In genomic region chr3:54968546-54969172, GRCh38 we compare ENCODE assay signal across 1 cellular context.
TF ChIP-seq lines count a peak whose summit lies in the region.

No MANE protein-coding gene starts in this region.

TF ChIP-seq in SK-N-SH, 30 proteins besides CTCF, POLR2A, EP300 and RAD21 (continued from another document):
- no peak for TF ChIP-seq REST (IDR thresholded peaks at IDR 0.05; ENCODE audit: low read depth, low read length)
- TF ChIP-seq NFIC (IDR thresholded peaks at IDR 0.05; ENCODE audit: borderline replicate concordance) = no peak
- TF ChIP-seq TCF12 (IDR thresholded peaks at IDR 0.05) = no peak
- TF ChIP-seq YY1 (IDR thresholded peaks at IDR 0.05; ENCODE audit: low read depth) = no peak
- TF ChIP-seq USF1 (IDR thresholded peaks at IDR 0.05; ENCODE audit: borderline replicate concordance, low read depth) = no peak
- TF ChIP-seq GATA2 (CRISPR knock-in tag; IDR thresholded peaks at IDR 0.05) = no peak
- no peak for TF ChIP-seq MXI1 (IDR thresholded peaks at IDR 0.05; ENCODE audit: low read depth, low read length)
- TF ChIP-seq POLR2AphosphoS5 (IDR thresholded peaks at IDR 0.05; ENCODE audit: low read depth, low read length) = no peak
- no peak for TF ChIP-seq CHD2 (IDR thresholded peaks at IDR 0.05; ENCODE audit: low read length, partially characterized antibody)
- no peak for TF ChIP-seq TEAD4 (IDR thresholded peaks at IDR 0.05; ENCODE audit: borderline replicate concordance, insufficient read depth)
- TF ChIP-seq USF2 (IDR thresholded peaks at IDR 0.05; ENCODE audit: borderline replicate concordance, low read depth, low read length) = no peak
